ENCODE assay signal across 13 cellular contexts in genomic region chr18:42893991-42894390, GRCh38.
"Had no signal": no experiment of that assay in that cellular context is flagged by ENCODE, and none has a peak within 500 bp of the region (broad histone marks: within the 10 kb centered on the region; RNA-seq: fewer than 3 reads in every experiment).

No MANE protein-coding gene starts in this region.

- H3K27me3 ChIP-seq: colonic mucosa, heart right ventricle, ovary had no signal

- H3K4me1 ChIP-seq: colonic mucosa, left ventricle myocardium inferior had no signal

- H3K9me3 ChIP-seq: colonic mucosa, heart right ventricle, left ventricle myocardium inferior, ovary had no signal

- H3K36me3 ChIP-seq: colonic mucosa, heart right ventricle, left ventricle myocardium inferior, ovary had no signal

- H3K27ac ChIP-seq: colonic mucosa, heart right ventricle, left ventricle myocardium inferior, ovary had no signal

- DNase-seq: activated CD4-positive, alpha-beta T cell treated with anti-CD3 and anti-CD28 coated beads, Interleukin-2, amount 50 U/mL, for 1 hour; activated CD4-positive, CD25-positive, alpha-beta regulatory T cell; activated effector memory CD4-positive, alpha-beta T cell treated with Interleukin-2 at 50 U/mL for 16 hours; activated T-cell treated with anti-CD3 and anti-CD28 coated beads, Interleukin-2, amount 50 U/mL, for 1 hour; caudate nucleus; colonic mucosa; effector CD4-positive, alpha-beta T cell; heart right ventricle; left ventricle myocardium inferior; mesendoderm; ovary; stimulated activated CD4-positive, alpha-beta T cell treated with anti-CD3 and anti-CD28 coated beads, Interleukin-12 subunit alpha, Interleukin-12 subunit beta, amount 100 ng/mL, for 4 hours; stimulated activated naive CD4-positive, alpha-beta T cell treated with Interleukin-2 at 50 U/mL for 16 hours had no signal

- H3K4me3 ChIP-seq: colonic mucosa, heart right ventricle, left ventricle myocardium inferior, ovary had no signal

- ATAC-seq: heart right ventricle had no signal
